ENCODE assay signal across 1 cellular context in genomic region chr9:33452828-33453271, GRCh38.
TF ChIP-seq lines count a peak whose summit lies in the region.

No MANE protein-coding gene starts in this region.

TF ChIP-seq in HepG2, 621 proteins besides CTCF, POLR2A, EP300 and RAD21 (continued from another document and continues in another):
- TF ChIP-seq HNF1A (IDR thresholded peaks at IDR 0.05; ENCODE audit: low read depth): no peak
- TF ChIP-seq HNF1A (CRISPR knock-in tag; IDR thresholded peaks at IDR 0.05; ENCODE audit: borderline replicate concordance): no peak
- TF ChIP-seq CBFB (CRISPR knock-in tag; IDR thresholded peaks at IDR 0.05): no peak
- TF ChIP-seq LCORL (IDR thresholded peaks at IDR 0.05): no peak
- 0 out of 2 replicates have a peak, but pooled peaks have one; percentile 37 for TF ChIP-seq LCORL (CRISPR knock-in tag; IDR thresholded peaks at IDR 0.05)
- TF ChIP-seq KMT2B (CRISPR knock-in tag; IDR thresholded peaks at IDR 0.05): no peak
- TF ChIP-seq ZNF253 (CRISPR knock-in tag; IDR thresholded peaks at IDR 0.05; ENCODE audit: borderline replicate concordance): no peak
- no peak for TF ChIP-seq MEF2D (CRISPR knock-in tag; IDR thresholded peaks at IDR 0.05)
- TF ChIP-seq, protein P1, sequence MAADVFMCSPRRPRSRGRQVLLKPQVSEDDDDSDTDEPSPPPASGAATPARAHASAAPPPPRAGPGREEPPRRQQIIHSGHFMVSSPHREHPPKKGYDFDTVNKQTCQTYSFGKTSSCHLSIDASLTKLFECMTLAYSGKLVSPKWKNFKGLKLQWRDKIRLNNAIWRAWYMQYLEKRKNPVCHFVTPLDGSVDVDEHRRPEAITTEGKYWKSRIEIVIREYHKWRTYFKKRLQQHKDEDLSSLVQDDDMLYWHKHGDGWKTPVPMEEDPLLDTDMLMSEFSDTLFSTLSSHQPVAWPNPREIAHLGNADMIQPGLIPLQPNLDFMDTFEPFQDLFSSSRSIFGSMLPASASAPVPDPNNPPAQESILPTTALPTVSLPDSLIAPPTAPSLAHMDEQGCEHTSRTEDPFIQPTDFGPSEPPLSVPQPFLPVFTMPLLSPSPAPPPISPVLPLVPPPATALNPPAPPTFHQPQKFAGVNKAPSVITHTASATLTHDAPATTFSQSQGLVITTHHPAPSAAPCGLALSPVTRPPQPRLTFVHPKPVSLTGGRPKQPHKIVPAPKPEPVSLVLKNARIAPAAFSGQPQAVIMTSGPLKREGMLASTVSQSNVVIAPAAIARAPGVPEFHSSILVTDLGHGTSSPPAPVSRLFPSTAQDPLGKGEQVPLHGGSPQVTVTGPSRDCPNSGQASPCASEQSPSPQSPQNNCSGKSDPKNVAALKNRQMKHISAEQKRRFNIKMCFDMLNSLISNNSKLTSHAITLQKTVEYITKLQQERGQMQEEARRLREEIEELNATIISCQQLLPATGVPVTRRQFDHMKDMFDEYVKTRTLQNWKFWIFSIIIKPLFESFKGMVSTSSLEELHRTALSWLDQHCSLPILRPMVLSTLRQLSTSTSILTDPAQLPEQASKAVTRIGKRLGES (CRISPR knock-in tag; IDR thresholded peaks at IDR 0.05; ENCODE audit: borderline replicate concordance): no peak
- TF ChIP-seq ARID4A (CRISPR knock-in tag; IDR thresholded peaks at IDR 0.05; ENCODE audit: borderline replicate concordance): peak; percentile 14; the same call in 1 of the 2 replicates
- TF ChIP-seq TSC22D2 (CRISPR knock-in tag; IDR thresholded peaks at IDR 0.05; ENCODE audit: borderline replicate concordance): no peak
- no peak for TF ChIP-seq ATM (IDR thresholded peaks at IDR 0.05; ENCODE audit: borderline replicate concordance)
- TF ChIP-seq XRCC5 (optimal IDR thresholded peaks at IDR 0.05; ENCODE audit: low read length): peak; percentile 62
- no peak for TF ChIP-seq ISL2 (CRISPR knock-in tag; IDR thresholded peaks at IDR 0.05)
- no peak for TF ChIP-seq ETS1 (CRISPR knock-in tag; IDR thresholded peaks at IDR 0.05)
- TF ChIP-seq MLLT10 (CRISPR knock-in tag; IDR thresholded peaks at IDR 0.05): no peak
- TF ChIP-seq HNRNPUL1 (IDR thresholded peaks at IDR 0.05; ENCODE audit: low read depth, low read length): no peak
- TF ChIP-seq ZFY (CRISPR knock-in tag; IDR thresholded peaks at IDR 0.05): no peak
- TF ChIP-seq GTF3A (CRISPR knock-in tag; conservative IDR thresholded peaks at IDR 0.05): no peak
- TF ChIP-seq TBX3 (IDR thresholded peaks at IDR 0.05; ENCODE audit: borderline replicate concordance): no peak
- TF ChIP-seq ZNF773 (CRISPR knock-in tag; IDR thresholded peaks at IDR 0.05; ENCODE audit: borderline replicate concordance): no peak
- TF ChIP-seq USF2 (IDR thresholded peaks at IDR 0.05; ENCODE audit: low read depth, low read length): no peak
- TF ChIP-seq USF2 (CRISPR knock-in tag; IDR thresholded peaks at IDR 0.05; ENCODE audit: borderline replicate concordance): no peak
- no peak for TF ChIP-seq HDAC2 (CRISPR knock-in tag; IDR thresholded peaks at IDR 0.05)
- TF ChIP-seq CEBPG (CRISPR knock-in tag; IDR thresholded peaks at IDR 0.05): no peak
- no peak for TF ChIP-seq IRF9 (CRISPR knock-in tag; IDR thresholded peaks at IDR 0.05; ENCODE audit: borderline replicate concordance)
- no peak for TF ChIP-seq HHEX (CRISPR knock-in tag; IDR thresholded peaks at IDR 0.05)
- TF ChIP-seq, protein P2, sequence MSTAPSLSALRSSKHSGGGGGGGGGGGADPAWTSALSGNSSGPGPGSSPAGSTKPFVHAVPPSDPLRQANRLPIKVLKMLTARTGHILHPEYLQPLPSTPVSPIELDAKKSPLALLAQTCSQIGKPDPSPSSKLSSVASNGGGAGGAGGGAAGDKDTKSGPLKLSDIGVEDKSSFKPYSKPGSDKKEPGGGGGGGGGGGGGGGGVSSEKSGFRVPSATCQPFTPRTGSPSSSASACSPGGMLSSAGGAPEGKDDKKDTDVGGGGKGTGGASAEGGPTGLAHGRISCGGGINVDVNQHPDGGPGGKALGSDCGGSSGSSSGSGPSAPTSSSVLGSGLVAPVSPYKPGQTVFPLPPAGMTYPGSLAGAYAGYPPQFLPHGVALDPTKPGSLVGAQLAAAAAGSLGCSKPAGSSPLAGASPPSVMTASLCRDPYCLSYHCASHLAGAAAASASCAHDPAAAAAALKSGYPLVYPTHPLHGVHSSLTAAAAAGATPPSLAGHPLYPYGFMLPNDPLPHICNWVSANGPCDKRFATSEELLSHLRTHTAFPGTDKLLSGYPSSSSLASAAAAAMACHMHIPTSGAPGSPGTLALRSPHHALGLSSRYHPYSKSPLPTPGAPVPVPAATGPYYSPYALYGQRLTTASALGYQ (CRISPR knock-in tag; IDR thresholded peaks at IDR 0.05): no peak
- no peak for TF ChIP-seq ZNF33B (CRISPR knock-in tag; IDR thresholded peaks at IDR 0.05)
- TF ChIP-seq ZEB1 (IDR thresholded peaks at IDR 0.05; ENCODE audit: insufficient replicate concordance, low read depth): no peak
- no peak for TF ChIP-seq ZSCAN20 (CRISPR knock-in tag; IDR thresholded peaks at IDR 0.05; ENCODE audit: borderline replicate concordance)
- no peak for TF ChIP-seq POLR2G (IDR thresholded peaks at IDR 0.05; ENCODE audit: low read depth, low read length)
- TF ChIP-seq TCF7 (IDR thresholded peaks at IDR 0.05; ENCODE audit: low read depth): no peak
- TF ChIP-seq WIZ (CRISPR knock-in tag; IDR thresholded peaks at IDR 0.05): no peak
- TF ChIP-seq ZFP90 (CRISPR knock-in tag; IDR thresholded peaks at IDR 0.05; ENCODE audit: borderline replicate concordance): no peak
- TF ChIP-seq ZNF766 (CRISPR knock-in tag; IDR thresholded peaks at IDR 0.05; ENCODE audit: borderline replicate concordance): no peak
- TF ChIP-seq SP1 (IDR thresholded peaks at IDR 0.05): no peak
- TF ChIP-seq SP1 (CRISPR knock-in tag; IDR thresholded peaks at IDR 0.05): no peak
- TF ChIP-seq ZNF496 (CRISPR knock-in tag; IDR thresholded peaks at IDR 0.05; ENCODE audit: insufficient replicate concordance): no peak
